19 cellular contexts compared by ENCODE assay signal in genomic region chr6:145070791-145071190, GRCh38.
DNase-seq lines count a peak whose midpoint lies in the region; ATAC-seq lines count a peak whose summit lies in the region.
"Had no signal": no experiment of that assay in that cellular context is flagged by ENCODE, and none has a peak within 500 bp of the region (broad histone marks: within the 10 kb centered on the region; RNA-seq: fewer than 3 reads in every experiment).

No MANE protein-coding gene starts in this region.

- DNase-seq in ELR (ENCODE audit: low read depth): peak; percentile 96
- peak; percentile 60 for DNase-seq in RPMI7951 (ENCODE audit: low read depth)
- DNase-seq in fibroblast of gingiva (ENCODE audit: low read depth): peak; percentile 47
- DNase-seq in renal cortical epithelial cell (ENCODE audit: low read depth): peak; percentile 29
- no peak for DNase-seq in activated naive CD4-positive, alpha-beta T cell treated with anti-CD3 and anti-CD28 coated beads, Interleukin-2, amount 50 U/mL, for 16 hours
- no peak for DNase-seq in activated effector memory CD4-positive, alpha-beta T cell treated with Interleukin-2 at 50 U/mL for 16 hours
- no peak for DNase-seq in NCI-H146 (lab: John Stamatoyannopoulos, UW)
- DNase-seq: activated CD4-positive, alpha-beta T cell treated with anti-CD3 and anti-CD28 coated beads for 1 hour; activated gamma-delta T cell treated with Interleukin-2 at 50 U/mL for 16 hours; body of pancreas; DMS153; head of caudate nucleus; naive thymus-derived CD8-positive, alpha-beta T cell; NCI-H187; NCI-H446 treated with DMSO at 0.1 percent for 48 hours; posterior cingulate gyrus; thyroid gland had no signal

- ATAC-seq in GM21528 (IDR thresholded peaks at IDR 0.05; ENCODE audit: low FRiP score, unreplicated experiment): no peak
- ATAC-seq: body of pancreas; naive thymus-derived CD8-positive, alpha-beta T cell; stimulated activated memory B cell treated with anti-CD40 and anti-IgM and Interleukin-4, amounts not matched to agents 10 μg/mL and 1 μg/mL and 100 μg/mL, for 72 hours had no signal

Comparison
In these comparisons a context has a peak if more than half of its experiments do, and no peak if none do; other contexts are left out.
1. DNase-seq: peak in ELR (single experiment), RPMI7951 (single experiment), fibroblast of gingiva (single experiment) and renal cortical epithelial cell (single experiment); none in activated naive CD4-positive, alpha-beta T cell treated with anti-CD3 and anti-CD28 coated beads, Interleukin-2, amount 50 U/mL, for 16 hours (single experiment), activated effector memory CD4-positive, alpha-beta T cell treated with Interleukin-2 at 50 U/mL for 16 hours (single experiment) and NCI-H146 (single experiment).